1 cellular context compared by ENCODE assay signal in the genomic region with DNA sequence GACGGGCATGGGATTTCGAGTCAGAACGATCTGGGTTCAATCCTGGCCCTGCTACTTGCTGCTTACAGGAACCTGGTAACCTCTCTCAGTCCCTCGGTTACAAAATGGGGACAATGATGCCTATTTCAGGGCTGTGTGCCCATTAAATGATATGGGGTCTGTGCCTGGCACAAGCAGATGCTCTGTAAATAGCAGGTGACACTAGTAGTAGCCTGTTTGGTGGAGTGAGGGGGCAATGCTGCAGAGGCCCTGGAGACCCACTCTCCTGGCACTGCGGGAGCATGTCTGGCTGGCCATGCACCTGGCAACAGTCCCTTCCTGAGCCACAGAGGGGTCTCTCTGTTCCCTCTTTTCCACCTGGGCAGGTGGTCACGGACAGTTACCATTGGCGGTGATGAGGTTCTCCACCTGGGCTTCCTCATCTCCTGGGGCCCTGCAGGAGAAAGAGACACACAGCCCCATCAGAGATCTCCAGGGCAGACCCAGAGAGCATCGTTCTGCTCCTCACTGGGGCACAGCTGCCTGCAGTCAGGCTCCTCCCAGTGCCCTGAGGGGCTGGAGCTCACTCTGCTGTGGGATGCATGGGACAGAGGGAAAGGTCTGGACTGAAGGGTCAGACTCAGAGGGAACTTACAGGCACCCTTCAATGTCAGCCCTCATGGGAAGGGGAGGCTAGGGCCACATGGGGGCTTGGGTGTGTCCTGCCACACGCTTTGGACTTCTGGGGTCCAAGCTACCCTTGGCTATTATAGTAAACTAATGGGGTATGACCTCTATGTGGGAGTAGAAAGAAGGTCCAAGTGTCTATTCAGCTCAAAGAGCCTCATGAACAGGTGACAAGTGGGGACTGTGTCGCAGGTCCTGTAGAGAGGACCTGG.
TF ChIP-seq lines count a peak whose summit lies in the region.

No MANE protein-coding gene starts in this region.

TF ChIP-seq in HepG2, 621 proteins besides CTCF, POLR2A, EP300 and RAD21:
- TF ChIP-seq FOXO1 (CRISPR knock-in tag; IDR thresholded peaks at IDR 0.05) (no peak), POGK (CRISPR knock-in tag; conservative IDR thresholded peaks at IDR 0.05) (no peak), ZNF546 (CRISPR knock-in tag; conservative IDR thresholded peaks at IDR 0.05) (no peak), GABPB1 (CRISPR knock-in tag; IDR thresholded peaks at IDR 0.05) (no peak), JARID2 (CRISPR knock-in tag; IDR thresholded peaks at IDR 0.05; ENCODE audit: insufficient replicate concordance) (no peak), SP1 (IDR thresholded peaks at IDR 0.05) (no peak), SP1 (CRISPR knock-in tag; IDR thresholded peaks at IDR 0.05) (no peak), ZFX (CRISPR knock-in tag; IDR thresholded peaks at IDR 0.05; ENCODE audit: low read depth) (no peak), RBM22 (optimal IDR thresholded peaks at IDR 0.05; ENCODE audit: low read length) (no peak)
